ENCODE assay signal across 1 cellular context in the genomic region with DNA sequence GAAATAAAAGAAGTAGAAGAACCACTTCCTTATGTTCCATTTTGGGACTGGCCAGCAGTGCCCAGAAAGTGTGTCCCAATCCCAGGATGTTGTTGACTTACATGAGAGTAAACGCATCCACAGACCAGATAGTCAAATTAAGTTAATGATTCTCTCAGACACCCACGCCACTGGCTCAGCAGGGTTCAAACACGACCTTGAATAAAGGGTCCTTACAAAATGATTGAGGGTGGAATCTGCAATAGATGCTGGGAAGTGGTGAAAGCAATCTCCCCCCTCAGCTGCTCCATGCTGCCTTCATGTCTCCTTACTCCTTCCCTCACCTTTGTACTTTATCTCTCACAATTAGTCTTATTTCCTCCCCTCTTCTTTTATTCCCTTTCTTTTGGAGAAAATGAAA. TPM values are rescaled to one million over a fixed set of nuclear protein-coding genes. Genes with fewer than 3 reads are reported as not detected.
"Had no signal": no experiment of that assay in that cellular context is flagged by ENCODE, and none has a peak within 500 bp of the region (broad histone marks: within the 10 kb centered on the region; RNA-seq: fewer than 3 reads in every experiment).

Gene PLGLB1 (minus strand): TSS at position 101 of the 400 bp plus-strand sequence. CDS start 61 bp downstream, at position 40.

RNA-seq across cellular contexts. Expression of gene PLGLB1, which starts in this region (rescaled TPM):
- total RNA-seq: SJSA1 had no signal
